In the genomic region with DNA sequence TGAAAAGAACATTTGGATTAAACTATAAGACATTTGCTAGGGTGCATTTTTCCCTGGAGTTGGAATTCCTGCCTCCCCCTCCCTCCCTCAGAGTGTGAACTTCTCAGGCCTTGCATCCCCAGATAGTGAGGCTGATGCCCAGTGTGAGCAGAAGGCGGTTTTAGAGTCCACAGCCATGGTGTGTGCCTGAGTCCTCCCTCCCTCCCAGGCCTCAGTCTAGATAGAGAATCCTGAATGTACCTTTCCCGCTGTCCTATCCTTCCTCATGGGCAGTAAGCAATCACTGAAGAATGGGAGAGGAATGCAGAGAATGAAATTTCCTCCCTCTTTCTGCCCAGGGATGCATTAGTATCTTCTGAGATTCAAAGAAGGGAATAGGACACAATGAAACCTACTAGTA, we compare ENCODE assay signal across 21 cellular contexts.
DNase-seq lines count a peak whose midpoint lies in the region; ATAC-seq and TF ChIP-seq lines count a peak whose summit lies in the region.
"Had no signal": no experiment of that assay in that cellular context is flagged by ENCODE, and none has a peak within 500 bp of the region (broad histone marks: within the 10 kb centered on the region; RNA-seq: fewer than 3 reads in every experiment).

No MANE protein-coding gene starts in this region.

- no peak overlapping the region for H3K56ac ChIP-seq in mesendoderm (ENCODE audit: low read length)

- no peaks in the 10 kb centered on the region for H3K79me1 ChIP-seq in mesendoderm (ENCODE audit: low read length)

- H3K27ac ChIP-seq in heart right ventricle (peak overlapping the region; percentile 5 to 86 (median 62)), cingulate gyrus (ENCODE audit: low read depth, low read length) (peak overlapping the region; percentile 16), mesendoderm (ENCODE audit: low read depth, low read length) (no peak overlapping the region)

- no peak overlapping the region for H3K18ac ChIP-seq in mesendoderm (ENCODE audit: low read length)

- 80 to 86% methylated on average over 2 of the region's 2 CpGs for whole genome bisulfite sequencing in heart right ventricle, 2 donors
- no CpG with 5 or more reads among the region's 2 CpGs for whole genome bisulfite sequencing in mesendoderm (ENCODE audit: extremely low coverage, insufficient coverage, low lambda C conversion rate)

- no peak overlapping the region for H2AK5ac ChIP-seq in mesendoderm (ENCODE audit: low read length)

- no peak overlapping the region for H2BK15ac ChIP-seq in mesendoderm (replicated peaks; ENCODE audit: low read depth)

- TF ChIP-seq CTCF in heart right ventricle (IDR thresholded peaks at IDR 0.05), result no peak

- no peak overlapping the region for H2BK120ac ChIP-seq in mesendoderm (ENCODE audit: low read depth, low read length)

- intact Hi-C loops in heart right ventricle (cut with DNase I) (loop anchor here in 5 of 10 donors (5.0 kb wide), 2 partner anchors 61 to 106 kb away; a partner anchor contains a TSS), Right ventricle myocardium superior (cut with DNase I) (loop anchor here (10.0 kb wide), 1 partner anchor 104 kb away; a partner anchor contains a TSS)

- peak overlapping the region; percentile 43 for H3K27ac Mint-ChIP-seq in stimulated activated effector memory CD8-positive, alpha-beta T cell treated with anti-CD3 and anti-CD28 coated beads, Interleukin-12 subunit alpha, Interleukin-12 subunit beta, amount 100 ng/mL, for 72 hours
- H3K27ac Mint-ChIP-seq in naive thymus-derived CD8-positive, alpha-beta T cell, result peak overlapping the region in 2 of 10 donors; percentile 4 to 62
- H3K27ac Mint-ChIP-seq: B cell had no signal

- no peaks in the 10 kb centered on the region for H3K9me3 Mint-ChIP-seq in stimulated activated effector memory CD8-positive, alpha-beta T cell treated with anti-CD3 and anti-CD28 coated beads, Interleukin-12 subunit alpha, Interleukin-12 subunit beta, amount 100 ng/mL, for 72 hours
- peaks cover 0 to 6% (median 0%) of the 10 kb centered on the region in 9 donors for H3K9me3 Mint-ChIP-seq in naive thymus-derived CD8-positive, alpha-beta T cell

- peaks cover 7% of the 10 kb centered on the region for H3K4me1 Mint-ChIP-seq in stimulated activated effector memory CD8-positive, alpha-beta T cell treated with anti-CD3 and anti-CD28 coated beads, Interleukin-12 subunit alpha, Interleukin-12 subunit beta, amount 100 ng/mL, for 72 hours
- peaks cover 6 to 27% (median 22%) of the 10 kb centered on the region in 4 donors for H3K4me1 Mint-ChIP-seq in naive thymus-derived CD8-positive, alpha-beta T cell
- H3K4me1 Mint-ChIP-seq: B cell had no signal

- H3K36me3 Mint-ChIP-seq in stimulated activated effector memory CD8-positive, alpha-beta T cell treated with anti-CD3 and anti-CD28 coated beads, Interleukin-12 subunit alpha, Interleukin-12 subunit beta, amount 100 ng/mL, for 72 hours, result peaks cover 2% of the 10 kb centered on the region
- peaks cover 23 to 69% (median 40%) of the 10 kb centered on the region in 3 donors for H3K36me3 Mint-ChIP-seq in naive thymus-derived CD8-positive, alpha-beta T cell

- ATAC-seq in heart right ventricle, result no peak
- ATAC-seq in Right ventricle myocardium superior (ENCODE audit: poor library complexity), result no peak
- no peak for ATAC-seq in stimulated activated effector memory CD8-positive, alpha-beta T cell treated with anti-CD3 and anti-CD28 coated beads, Interleukin-12 subunit alpha, Interleukin-12 subunit beta, amount 100 ng/mL, for 72 hours
- no peak for ATAC-seq in HG03469 (IDR thresholded peaks at IDR 0.05; ENCODE audit: unreplicated experiment)
- ATAC-seq in naive thymus-derived CD8-positive, alpha-beta T cell, result no peak
- no peak for ATAC-seq in HG02973 (IDR thresholded peaks at IDR 0.05; ENCODE audit: unreplicated experiment)
- ATAC-seq: HCT116, K562 had no signal

- no peak overlapping the region for H3K4me2 ChIP-seq in mesendoderm (ENCODE audit: low read length)

- no peak overlapping the region for H4K5ac ChIP-seq in mesendoderm (ENCODE audit: low read length)

- no peak overlapping the region for H3K23ac ChIP-seq in mesendoderm (ENCODE audit: low read length)

- no peak overlapping the region for H4K8ac ChIP-seq in mesendoderm (ENCODE audit: low read depth, low read length)

- H3K27me3 ChIP-seq in heart right ventricle (no peaks in the 10 kb centered on the region), mesendoderm (ENCODE audit: insufficient read depth, low read length, poor library complexity) (no peaks in the 10 kb centered on the region)

- H3K4me3 ChIP-seq in heart right ventricle, result no peak overlapping the region
- H3K4me3 ChIP-seq in mesendoderm (ENCODE audit: low read length), result no peak overlapping the region
- H3K4me3 ChIP-seq: K562 had no signal

- POLR2A ChIA-PET in naive thymus-derived CD8-positive, alpha-beta T cell (lab: Charles Lee), result no interaction called here

- peaks cover 0 to 8% (median 0%) of the 10 kb centered on the region in 11 donors for H3K9me3 ChIP-seq in heart right ventricle
- H3K9me3 ChIP-seq: Caco-2 had no signal

- peaks cover 0 to 13% (median 0%) of the 10 kb centered on the region in 9 donors for H3K36me3 ChIP-seq in heart right ventricle
- H3K36me3 ChIP-seq in mesendoderm (ENCODE audit: control insufficient read depth, insufficient read depth, low read length), result no peaks in the 10 kb centered on the region

- no peak overlapping the region for H2BK5ac ChIP-seq in mesendoderm (ENCODE audit: low read length)

- H3K4me1 ChIP-seq in heart right ventricle, result peaks cover 0 to 25% (median 0%) of the 10 kb centered on the region in 9 donors
- no peaks in the 10 kb centered on the region for H3K4me1 ChIP-seq in mesendoderm (ENCODE audit: control insufficient read depth, low read depth, low read length)
- H3K4me1 ChIP-seq: Caco-2 had no signal

- no peaks in the 10 kb centered on the region for H3K27me3 Mint-ChIP-seq in naive thymus-derived CD8-positive, alpha-beta T cell

- DNase-seq in heart right ventricle (no peak), Right ventricle myocardium superior (no peak), mesendoderm (peak; percentile 74)
- DNase-seq in stimulated activated effector memory CD8-positive, alpha-beta T cell treated with anti-CD3 and anti-CD28 coated beads, Interleukin-12 subunit alpha, Interleukin-12 subunit beta, amount 100 ng/mL, for 72 hours (ENCODE audit: low spot score in 2 of 2), result no peak
- DNase-seq in naive thymus-derived CD8-positive, alpha-beta T cell, result no peak
- DNase-seq: 8988T; Caco-2; CD4-positive, CD25-positive, alpha-beta regulatory T cell; DMS153; GDM1; NCI-H1105 treated with DMSO at 0.1 percent for 48 hours; NCI-H1694 treated with DMSO at 0.1 percent for 48 hours; NCI-H748 treated with DMSO at 0.1 percent for 48 hours; NK-92 treated with Interleukin-12 subunit alpha and Interleukin-12 subunit beta, amount 100 ng/mL, for 24 hours; SHP77 had no signal

- H3K9ac ChIP-seq in mesendoderm (ENCODE audit: low read length), result no peak overlapping the region

- no peak overlapping the region for H3K4ac ChIP-seq in mesendoderm (ENCODE audit: low read depth, low read length)

- no peak overlapping the region for H3K4me3 Mint-ChIP-seq in stimulated activated effector memory CD8-positive, alpha-beta T cell treated with anti-CD3 and anti-CD28 coated beads, Interleukin-12 subunit alpha, Interleukin-12 subunit beta, amount 100 ng/mL, for 72 hours
- H3K4me3 Mint-ChIP-seq in naive thymus-derived CD8-positive, alpha-beta T cell, result no peak overlapping the region
- H3K4me3 Mint-ChIP-seq: B cell; CD4-positive, CD25-positive, alpha-beta regulatory T cell had no signal

- H3K79me2 ChIP-seq in mesendoderm (ENCODE audit: control insufficient read depth, insufficient read depth, low read length), result no peaks in the 10 kb centered on the region
